16 cellular contexts compared by ENCODE assay signal in genomic region chr1:52658795-52659194, GRCh38. TPM values are rescaled to one million over a fixed set of nuclear protein-coding genes. Genes with fewer than 3 reads are reported as not detected.
DNase-seq lines count a peak whose midpoint lies in the region; ATAC-seq and TF ChIP-seq lines count a peak whose summit lies in the region.
"Had no signal": no experiment of that assay in that cellular context is flagged by ENCODE, and none has a peak within 500 bp of the region (broad histone marks: within the 10 kb centered on the region; RNA-seq: fewer than 3 reads in every experiment).

No MANE protein-coding gene starts in this region.

- H3K4me3 Mint-ChIP-seq in T-helper 17 cell, result no peak overlapping the region
- H3K4me3 Mint-ChIP-seq: central memory CD8-positive, alpha-beta T cell; T-helper 1 cell treated with Interleukin-12 subunit alpha and Interleukin-12 subunit beta and Interleukin-4 antibody, amounts not matched to agents 30 μg/mL and 1 μg/mL, for 36 hours had no signal

- intact Hi-C loops in left ventricle myocardium superior (cut with micrococcal nuclease) (no loop called here), thyroid gland (cut with DNase I) (no loop called here)

- H3K9me3 ChIP-seq in T-helper 17 cell (ENCODE audit: control insufficient read depth, low read length, poor library complexity, severe bottlenecking) (no peaks in the 10 kb centered on the region), thyroid gland (no peaks in the 10 kb centered on the region)
- H3K9me3 ChIP-seq: tibial artery had no signal

- H3K36me3 Mint-ChIP-seq in T-helper 17 cell (ENCODE audit: low read depth), result no peaks in the 10 kb centered on the region

- H3K36me3 ChIP-seq in thyroid gland, result no peaks in the 10 kb centered on the region
- H3K36me3 ChIP-seq: tibial artery had no signal

- no peaks in the 10 kb centered on the region for H3K27me3 Mint-ChIP-seq in T-helper 17 cell
- H3K27me3 Mint-ChIP-seq: central memory CD8-positive, alpha-beta T cell; progenitor cell of endocrine pancreas had no signal

- ATAC-seq in T-helper 17 cell (no peak), left ventricle myocardium superior (peak; percentile 92), GM18867 (IDR thresholded peaks at IDR 0.05; ENCODE audit: unreplicated experiment) (no peak)

- 36 to 40% methylated on average over 1 of the region's 1 CpG for WGBS in thyroid gland, 2 donors

- H3K27ac Mint-ChIP-seq in T-helper 17 cell, result peak overlapping the region; percentile 59
- H3K27ac Mint-ChIP-seq: progenitor cell of endocrine pancreas had no signal

- H3K27ac ChIP-seq in thyroid gland, result peak overlapping the region in 2 of 3 donors; percentile 48 to 57
- H3K27ac ChIP-seq: KMS-11, tibial artery had no signal

- H3K4me1 Mint-ChIP-seq in T-helper 17 cell, result peaks cover 4% of the 10 kb centered on the region

- no peak for TF ChIP-seq CTCF in thyroid gland (IDR thresholded peaks at IDR 0.05)

- TF ChIP-seq POLR2A in thyroid gland (IDR thresholded peaks at IDR 0.05), result no peak

- peaks cover 4 to 20% of the 10 kb centered on the region in 2 donors for H3K4me1 ChIP-seq in thyroid gland

- no peak overlapping the region for H3K4me3 ChIP-seq in thyroid gland (replicated peaks in 1 of 3)
- H3K4me3 ChIP-seq: tibial artery had no signal

- no peaks in the 10 kb centered on the region for H3K27me3 ChIP-seq in thyroid gland

- peak; percentile 49 for DNase-seq in stimulated activated CD4-positive, alpha-beta T cell treated with anti-CD3 and anti-CD28 coated beads, Interleukin-15, amount 100 ng/mL, for 24 hours
- DNase-seq in stimulated activated CD4-positive, alpha-beta T cell treated with anti-CD3 and anti-CD28 coated beads, Interleukin-2, amount 100 ng/mL, for 48 hours, result no peak
- no peak for DNase-seq in T-helper 17 cell
- DNase-seq in left ventricle myocardium superior, result no peak
- DNase-seq in thyroid gland, result peak; percentile 84 to 88
- no peak for DNase-seq in DMS153 (lab: John Stamatoyannopoulos, UW)
- no peak for DNase-seq in SW 1271 (lab: John Stamatoyannopoulos, UW)
- DNase-seq: hippocampal formation, OCI-M1, tibial artery had no signal

RNA-seq across cellular contexts. Expression of gene SHISAL2A, which starts 25.8 kb away (rescaled TPM):
- total RNA-seq in T-helper 17 cell, result 10 to 100 TPM; 33.1 to 41.9 TPM
- total RNA-seq in left ventricle myocardium superior, result not detected
- 1 to 10 TPM in 1 of 4 donors, under 1 TPM in 2, not detected in 1; 0.75 to 1.1 (median 0.94) TPM for total RNA-seq in thyroid gland
- total RNA-seq: lung microvascular endothelial cell had no signal

RNA-seq across cellular contexts. Expression of gene COA7, which starts 39.4 kb away (rescaled TPM):
- 1 to 10 TPM; 1.9 to 3.9 TPM for total RNA-seq in T-helper 17 cell
- total RNA-seq in left ventricle myocardium superior, result 18.5 TPM
- total RNA-seq in thyroid gland, result 10 to 100 TPM; 10.6 to 14.7 (median 11.5) TPM

RNA-seq across cellular contexts. Expression of gene GPX7, which starts 56.6 kb away (rescaled TPM):
- total RNA-seq in T-helper 17 cell (10 to 100 TPM; 13.4 to 13.9 TPM), left ventricle myocardium superior (4.2 TPM), thyroid gland (10 to 100 TPM; 15.7 to 77.9 (median 32.1) TPM)

Comparison
In these comparisons a context has a peak if more than half of its experiments do, and no peak if none do; other contexts are left out.
1. DNase-seq: peak in stimulated activated CD4-positive, alpha-beta T cell treated with anti-CD3 and anti-CD28 coated beads, Interleukin-15, amount 100 ng/mL, for 24 hours (single experiment) and thyroid gland (2 of 2); none in stimulated activated CD4-positive, alpha-beta T cell treated with anti-CD3 and anti-CD28 coated beads, Interleukin-2, amount 100 ng/mL, for 48 hours (0 of 2), T-helper 17 cell (0 of 3), left ventricle myocardium superior (single experiment), DMS153 (single experiment) and SW 1271 (0 of 2).
2. RNA of gene SHISAL2A, which starts 25.8 kb away (total RNA-seq): 33.1 to 41.9 TPM in T-helper 17 cell; 0.75 to 1.1 TPM in thyroid gland and not detected in left ventricle myocardium superior (single experiment); every median in the first group is over 10 times any median in the second.